16 cellular contexts compared by ENCODE assay signal in the genomic region with DNA sequence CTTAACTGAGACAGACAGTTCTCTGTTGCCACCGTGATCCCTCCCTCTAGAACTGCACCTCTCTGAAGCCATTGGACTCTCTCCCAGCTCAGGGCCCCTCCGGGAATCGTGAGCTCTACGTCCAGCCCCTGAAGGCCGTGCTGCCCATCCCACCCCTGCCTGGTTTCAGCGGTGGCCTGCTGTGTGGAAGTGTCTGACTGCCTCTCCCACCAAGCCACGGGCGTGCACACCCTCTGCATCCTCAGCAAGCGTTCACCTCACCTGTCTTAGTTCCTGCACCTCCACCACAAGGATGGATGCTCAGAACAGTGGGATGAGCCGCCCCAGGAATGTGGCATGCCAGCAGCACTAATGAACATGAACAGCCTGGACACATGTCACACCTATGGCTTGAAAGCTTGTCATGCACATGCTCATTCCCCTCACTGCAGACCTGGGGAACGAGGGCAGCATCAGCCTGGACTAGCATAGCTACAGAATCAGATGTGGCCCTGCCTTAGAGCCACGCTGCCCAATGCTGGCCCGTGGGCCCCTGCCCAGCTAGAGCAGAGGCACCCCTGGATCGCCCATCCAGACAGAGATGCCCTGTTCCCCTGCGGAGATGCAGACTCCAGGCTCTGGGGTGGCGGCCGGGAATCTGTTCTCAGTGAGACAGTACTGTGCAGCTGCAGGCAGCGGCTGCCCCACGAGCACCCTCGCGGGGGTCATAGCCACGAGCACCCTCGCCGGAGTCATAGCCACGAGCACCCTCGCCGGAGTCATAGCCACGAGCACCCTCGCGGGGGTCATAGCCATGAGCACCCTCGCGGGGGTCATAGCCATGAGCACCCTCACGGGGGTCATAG.
DNase-seq lines count a peak whose midpoint lies in the region; ATAC-seq and TF ChIP-seq lines count a peak whose summit lies in the region.
"Had no signal": no experiment of that assay in that cellular context is flagged by ENCODE, and none has a peak within 500 bp of the region (broad histone marks: within the 10 kb centered on the region; RNA-seq: fewer than 3 reads in every experiment).

No MANE protein-coding gene starts in this region.

- H3K9me3 Mint-ChIP-seq in WTC11 (peaks cover 4% of the 10 kb centered on the region), chondrocyte (ENCODE audit: low read depth) (no peaks in the 10 kb centered on the region), neural progenitor cell (peaks cover 10% of the 10 kb centered on the region)
- H3K9me3 Mint-ChIP-seq: CD4-positive, alpha-beta memory T cell; IgD-negative memory B cell had no signal

- peak overlapping the region; percentile 34 for H3K27ac Mint-ChIP-seq in WTC11
- H3K27ac Mint-ChIP-seq in chondrocyte (ENCODE audit: unreplicated experiment) = peak overlapping the region; percentile 50
- peak overlapping the region; percentile 78 for H3K27ac Mint-ChIP-seq in neural progenitor cell
- H3K27ac Mint-ChIP-seq: B cell; CD4-positive, alpha-beta memory T cell had no signal

- DNase-seq in WTC11 (ENCODE audit: low spot score) (no peak), chondrocyte (ENCODE audit: low spot score) (peak; percentile 85), neural progenitor cell (ENCODE audit: low spot score) (no peak), spleen (peak; percentile 59), esophagus squamous epithelium (lab: John Stamatoyannopoulos, UW) (no peak), NCI-H82 (lab: John Stamatoyannopoulos, UW) (no peak), NCI-H1417 treated with DMSO at 0.1 percent for 48 hours (lab: John Stamatoyannopoulos, UW) (no peak)
- DNase-seq: CD4-positive, alpha-beta memory T cell; DND-41; GDM1; HCEC 1CT; NCI-H146; NCI-H69; PC-3 had no signal

- H3K36me3 Mint-ChIP-seq in WTC11 (peaks cover 17% of the 10 kb centered on the region), chondrocyte (ENCODE audit: low read depth) (peaks cover 11% of the 10 kb centered on the region), neural progenitor cell (peaks cover 17% of the 10 kb centered on the region)

- no peaks in the 10 kb centered on the region for H3K4me1 ChIP-seq in neural progenitor cell
- H3K4me1 ChIP-seq in spleen = peaks cover 3 to 24% (median 18%) of the 10 kb centered on the region in 6 donors
- peaks cover 0 to 13% (median 5%) of the 10 kb centered on the region in 3 donors for H3K4me1 ChIP-seq in esophagus squamous epithelium

- no peaks in the 10 kb centered on the region for H4K20me1 ChIP-seq in neural progenitor cell (ENCODE audit: low read depth)

- no peak overlapping the region for H3K4me2 ChIP-seq in neural progenitor cell

- H2AFZ ChIP-seq in neural progenitor cell (replicated peaks) = no peak overlapping the region

- CTCF ChIA-PET in WTC11 (lab: Charles Lee) = interaction anchor here (1.1 to 1.6 kb wide), 3 partner anchors 19 to 20 kb away, joined by 3 to 6 read pairs (median 4); no protein-coding TSS in a partner anchor

- ATAC-seq in WTC11 = no peak
- ATAC-seq: PC-3 had no signal

- no peak overlapping the region for H3K27ac ChIP-seq in neural progenitor cell
- H3K27ac ChIP-seq in spleen = no peak overlapping the region
- H3K27ac ChIP-seq in esophagus squamous epithelium = no peak overlapping the region

- TF ChIP-seq CTCF in WTC11 (IDR thresholded peaks at IDR 0.05) (no peak), chondrocyte (IDR thresholded peaks at IDR 0.05) (no peak), neural progenitor cell (IDR thresholded peaks at IDR 0.05) (no peak), spleen (IDR thresholded peaks at IDR 0.05 in 8 of 11, conservative IDR thresholded peaks at IDR 0.05 in 3 of 11) (no peak), esophagus squamous epithelium (IDR thresholded peaks at IDR 0.05) (no peak)

- TF ChIP-seq POLR2A in spleen (IDR thresholded peaks at IDR 0.05) (no peak), esophagus squamous epithelium (IDR thresholded peaks at IDR 0.05) (no peak)

- no peaks in the 10 kb centered on the region for H3F3A ChIP-seq in neural progenitor cell (ENCODE audit: low read depth)

- H3K27me3 Mint-ChIP-seq in WTC11 (ENCODE audit: low read depth) = no peaks in the 10 kb centered on the region
- no peaks in the 10 kb centered on the region for H3K27me3 Mint-ChIP-seq in chondrocyte (ENCODE audit: low read depth)
- no peaks in the 10 kb centered on the region for H3K27me3 Mint-ChIP-seq in neural progenitor cell (ENCODE audit: insufficient read depth, low read depth)
- H3K27me3 Mint-ChIP-seq: B cell; CD4-positive, alpha-beta memory T cell; IgD-negative memory B cell had no signal

- H3K79me2 ChIP-seq in neural progenitor cell (ENCODE audit: low read depth) = no peaks in the 10 kb centered on the region

- 89 to 98% (median 96%) methylated on average over 13 to 33 of the region's 33 CpGs for WGBS in spleen, 5 donors
- WGBS in esophagus squamous epithelium, 2 donors = 88 to 92% methylated on average over 7 to 21 of the region's 33 CpGs

- no peaks in the 10 kb centered on the region for H3K4me1 Mint-ChIP-seq in WTC11
- peaks cover 42% of the 10 kb centered on the region for H3K4me1 Mint-ChIP-seq in chondrocyte (ENCODE audit: low read depth)
- H3K4me1 Mint-ChIP-seq in neural progenitor cell = peaks cover 12% of the 10 kb centered on the region
- H3K4me1 Mint-ChIP-seq: CD4-positive, alpha-beta memory T cell had no signal

- H3K36me3 ChIP-seq in neural progenitor cell = no peaks in the 10 kb centered on the region
- H3K36me3 ChIP-seq in spleen = peaks cover 0 to 89% (median 12%) of the 10 kb centered on the region in 6 donors
- H3K36me3 ChIP-seq in esophagus squamous epithelium = peaks cover 0 to 86% (median 0%) of the 10 kb centered on the region in 3 donors

- H3K4me3 ChIP-seq in neural progenitor cell (no peak overlapping the region), spleen (no peak overlapping the region), esophagus squamous epithelium (no peak overlapping the region)

- no peak overlapping the region for H3K9ac ChIP-seq in neural progenitor cell

- H3K9me3 ChIP-seq in neural progenitor cell (ENCODE audit: low read depth) = no peaks in the 10 kb centered on the region
- H3K9me3 ChIP-seq in spleen = peaks cover 0 to 8% (median 0%) of the 10 kb centered on the region in 8 donors
- no peaks in the 10 kb centered on the region for H3K9me3 ChIP-seq in esophagus squamous epithelium

- H3K4me3 Mint-ChIP-seq in WTC11 (no peak overlapping the region), chondrocyte (ENCODE audit: unreplicated experiment) (no peak overlapping the region), neural progenitor cell (no peak overlapping the region)
- H3K4me3 Mint-ChIP-seq: B cell; CD4-positive, alpha-beta memory T cell; IgD-negative memory B cell had no signal

- intact Hi-C loops in spleen (cut with DNase I; ENCODE audit: low total_unique reads) = no loop called here
- intact Hi-C loops in esophagus squamous epithelium (cut with DNase I) = no loop called here

- POLR2A ChIA-PET in WTC11 (lab: Charles Lee) = no interaction called here

- H3K27me3 ChIP-seq in neural progenitor cell (no peaks in the 10 kb centered on the region), spleen (replicated peaks in 1 of 7) (no peaks in the 10 kb centered on the region), esophagus squamous epithelium (no peaks in the 10 kb centered on the region)

TF ChIP-seq in WTC11, 78 proteins besides CTCF, POLR2A, EP300 and RAD21:
- TF ChIP-seq KAT7 (CRISPR knock-in tag; IDR thresholded peaks at IDR 0.05; ENCODE audit: borderline replicate concordance) = no peak
- TF ChIP-seq, protein P1, sequence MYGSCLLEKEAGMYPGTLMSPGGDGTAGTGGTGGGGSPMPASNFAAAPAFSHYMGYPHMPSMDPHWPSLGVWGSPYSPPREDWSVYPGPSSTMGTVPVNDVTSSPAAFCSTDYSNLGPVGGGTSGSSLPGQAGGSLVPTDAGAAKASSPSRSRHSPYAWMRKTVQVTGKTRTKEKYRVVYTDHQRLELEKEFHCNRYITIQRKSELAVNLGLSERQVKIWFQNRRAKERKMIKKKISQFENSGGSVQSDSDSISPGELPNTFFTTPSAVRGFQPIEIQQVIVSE (CRISPR knock-in tag; IDR thresholded peaks at IDR 0.05; ENCODE audit: borderline replicate concordance) = no peak

Comparison
In these comparisons a context has a peak if more than half of its experiments do, and no peak if none do; other contexts are left out.
1. DNase-seq: peak in chondrocyte (single experiment) and spleen (single experiment); none in WTC11 (single experiment), neural progenitor cell (single experiment), esophagus squamous epithelium (single experiment), NCI-H82 (single experiment) and NCI-H1417 treated with DMSO at 0.1 percent for 48 hours (single experiment).
2. Peak in every context shown above with its lines, with median percentiles within 50 percentile points of each other: H3K27ac Mint-ChIP-seq.